Comparison of ENCODE assay signal across 28 cellular contexts in the genomic region with DNA sequence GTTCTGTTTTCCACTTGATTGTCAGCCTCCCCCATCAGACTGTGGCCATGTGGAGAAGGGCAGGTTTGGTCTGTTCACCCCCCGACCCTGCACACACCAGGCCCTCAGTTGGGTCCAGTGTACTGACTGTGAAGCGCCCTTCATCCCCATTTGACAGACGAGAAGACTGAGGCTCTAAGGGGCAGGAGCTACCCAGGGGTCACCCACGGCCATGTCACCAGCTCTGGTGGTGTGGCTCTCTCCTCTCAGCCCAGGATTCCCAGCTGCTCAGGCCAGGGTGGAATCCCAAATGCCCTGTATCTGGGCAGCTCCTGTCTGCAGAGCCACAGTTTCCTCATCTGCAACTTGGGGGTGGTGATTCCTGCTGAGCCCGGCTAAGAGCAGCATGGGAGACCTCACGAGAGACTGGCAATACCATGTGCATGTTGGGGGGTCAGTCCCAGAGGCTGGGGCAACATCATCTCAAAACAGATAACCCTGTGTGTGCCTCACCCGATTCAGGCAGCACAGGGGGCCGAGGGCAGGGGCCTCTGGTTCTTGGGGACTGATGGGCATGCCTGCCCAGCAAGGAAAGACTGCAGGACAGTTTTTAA. TPM values are rescaled to one million over a fixed set of nuclear protein-coding genes. Genes with fewer than 3 reads are reported as not detected.
DNase-seq lines count a peak whose midpoint lies in the region; ATAC-seq and TF ChIP-seq lines count a peak whose summit lies in the region.
"Had no signal": no experiment of that assay in that cellular context is flagged by ENCODE, and none has a peak within 500 bp of the region (broad histone marks: within the 10 kb centered on the region; RNA-seq: fewer than 3 reads in every experiment).

No MANE protein-coding gene starts in this region.

- intact Hi-C loops in ascending aorta (cut with DNase I) (no loop called here), esophagus squamous epithelium (cut with DNase I) (no loop called here), sciatic nerve (cut with DNase I) (no loop called here)

- no peak overlapping the region for H2AFZ ChIP-seq in GM23248
- no peak overlapping the region for H2AFZ ChIP-seq in Karpas-422 (ENCODE audit: low read length)

- H3K27ac ChIP-seq in GM23248 (peak overlapping the region; percentile 24), ascending aorta (peak overlapping the region; percentile 86 to 88), esophagus squamous epithelium (peak overlapping the region; percentile 29 to 88 (median 69)), Karpas-422 (ENCODE audit: low read length) (no peak overlapping the region)
- H3K27ac ChIP-seq: C4-2B, upper lobe of right lung had no signal

- H3K9me3 ChIP-seq in GM23248 (ENCODE audit: low read depth) = no peaks in the 10 kb centered on the region
- H3K9me3 ChIP-seq in ascending aorta = no peaks in the 10 kb centered on the region
- no peaks in the 10 kb centered on the region for H3K9me3 ChIP-seq in esophagus squamous epithelium
- no peaks in the 10 kb centered on the region for H3K9me3 ChIP-seq in Karpas-422 (ENCODE audit: low read length)
- H3K9me3 ChIP-seq: prostate gland, stomach, upper lobe of right lung had no signal

- H3K27ac Mint-ChIP-seq in activated naive CD4-positive, alpha-beta T cell treated with anti-CD3 and anti-CD28 coated beads, Interleukin-2, amount 10 ng/mL, durations not matched to agents 7 days and 5 days = no peak overlapping the region
- H3K27ac Mint-ChIP-seq: activated CD4-positive, alpha-beta T cell treated with anti-CD3 and anti-CD28 coated beads, Interleukin-2, amount 10 ng/mL, durations not matched to agents 24 days and 14 days; activated naive CD8-positive, alpha-beta T cell treated with anti-CD3 and anti-CD28 coated beads, Interleukin-2, amount 50 U/mL, for 24 hours; activated T-cell treated with anti-CD3 and anti-CD28 coated beads, Interleukin-2, amount 50 U/mL, for 24 hours had no signal

- H3K9ac ChIP-seq in GM23248 (peak overlapping the region; percentile 18; the same call in 1 of the 2 replicates), Karpas-422 (ENCODE audit: low read length) (no peak overlapping the region)

- H3K4me2 ChIP-seq in GM23248 (ENCODE audit: unreplicated experiment) (peak overlapping the region; percentile 39), Karpas-422 (ENCODE audit: low read depth, low read length, poor library complexity, severe bottlenecking) (no peak overlapping the region)

- no peak for TF ChIP-seq CTCF in ascending aorta (IDR thresholded peaks at IDR 0.05)
- TF ChIP-seq CTCF in esophagus squamous epithelium (IDR thresholded peaks at IDR 0.05) = no peak

- H3K4me3 Mint-ChIP-seq in activated naive CD4-positive, alpha-beta T cell treated with anti-CD3 and anti-CD28 coated beads, Interleukin-2, amount 10 ng/mL, durations not matched to agents 7 days and 5 days = no peak overlapping the region
- H3K4me3 Mint-ChIP-seq: activated CD4-positive, alpha-beta T cell treated with anti-CD3 and anti-CD28 coated beads, Interleukin-2, amount 10 ng/mL, durations not matched to agents 24 days and 14 days; activated naive CD8-positive, alpha-beta T cell treated with anti-CD3 and anti-CD28 coated beads, Interleukin-2, amount 50 U/mL, for 24 hours; activated T-cell treated with anti-CD3 and anti-CD28 coated beads, Interleukin-2, amount 50 U/mL, for 24 hours had no signal

- CTCF ChIA-PET in activated naive CD4-positive, alpha-beta T cell treated with anti-CD3 and anti-CD28 coated beads, Interleukin-2, amount 10 ng/mL, durations not matched to agents 7 days and 5 days (lab: Charles Lee) = no interaction called here

- H4K20me1 ChIP-seq in GM23248 (ENCODE audit: insufficient read depth) (no peaks in the 10 kb centered on the region), Karpas-422 (ENCODE audit: insufficient read depth, low read depth, low read length) (no peaks in the 10 kb centered on the region; the same call in 1 of the 2 replicates)

- peak; percentile 4 for ATAC-seq in sciatic nerve
- ATAC-seq: activated naive CD8-positive, alpha-beta T cell treated with anti-CD3 and anti-CD28 coated beads, Interleukin-2, amount 50 U/mL, for 24 hours; upper lobe of right lung had no signal

- H3K4me1 Mint-ChIP-seq in activated naive CD4-positive, alpha-beta T cell treated with anti-CD3 and anti-CD28 coated beads, Interleukin-2, amount 10 ng/mL, durations not matched to agents 7 days and 5 days = no peaks in the 10 kb centered on the region
- H3K4me1 Mint-ChIP-seq: activated CD4-positive, alpha-beta T cell treated with anti-CD3 and anti-CD28 coated beads, Interleukin-2, amount 10 ng/mL, durations not matched to agents 24 days and 14 days; activated naive CD8-positive, alpha-beta T cell treated with anti-CD3 and anti-CD28 coated beads, Interleukin-2, amount 50 U/mL, for 24 hours had no signal

- H3K36me3 ChIP-seq in GM23248 (ENCODE audit: low read depth) = 0 out of 2 replicates have a peak, but pooled peaks cover 3% of the 10 kb centered on the region
- no peaks in the 10 kb centered on the region for H3K36me3 ChIP-seq in ascending aorta
- no peaks in the 10 kb centered on the region for H3K36me3 ChIP-seq in esophagus squamous epithelium
- no peaks in the 10 kb centered on the region for H3K36me3 ChIP-seq in Karpas-422 (ENCODE audit: insufficient read depth, low read length)
- H3K36me3 ChIP-seq: prostate gland, stomach, upper lobe of right lung had no signal

- H3K27me3 ChIP-seq in GM23248 (replicated peaks; ENCODE audit: insufficient read depth) (no peaks in the 10 kb centered on the region), ascending aorta (no peaks in the 10 kb centered on the region), esophagus squamous epithelium (no peaks in the 10 kb centered on the region), Karpas-422 (ENCODE audit: low read length) (no peaks in the 10 kb centered on the region)
- H3K27me3 ChIP-seq: stomach, upper lobe of right lung had no signal

- no peaks in the 10 kb centered on the region for H3K9me3 Mint-ChIP-seq in activated naive CD4-positive, alpha-beta T cell treated with anti-CD3 and anti-CD28 coated beads, Interleukin-2, amount 10 ng/mL, durations not matched to agents 7 days and 5 days
- H3K9me3 Mint-ChIP-seq: activated CD4-positive, alpha-beta T cell treated with anti-CD3 and anti-CD28 coated beads, Interleukin-2, amount 10 ng/mL, durations not matched to agents 24 days and 14 days; activated naive CD8-positive, alpha-beta T cell treated with anti-CD3 and anti-CD28 coated beads, Interleukin-2, amount 50 U/mL, for 24 hours; activated T-cell treated with anti-CD3 and anti-CD28 coated beads, Interleukin-2, amount 50 U/mL, for 24 hours had no signal

- H3K9me2 ChIP-seq in GM23248 (ENCODE audit: insufficient read depth) (no peaks in the 10 kb centered on the region), Karpas-422 (replicated peaks; ENCODE audit: insufficient read depth, low read length) (no peaks in the 10 kb centered on the region)

- peaks cover 28% of the 10 kb centered on the region; the same call in 1 of the 2 replicates for H3K79me2 ChIP-seq in GM23248 (ENCODE audit: insufficient read depth)
- no peaks in the 10 kb centered on the region for H3K79me2 ChIP-seq in Karpas-422 (ENCODE audit: low read length)

- in situ Hi-C loops in GM23248 (cut with MboI) = no loop called here

- H3K36me3 Mint-ChIP-seq in activated naive CD4-positive, alpha-beta T cell treated with anti-CD3 and anti-CD28 coated beads, Interleukin-2, amount 10 ng/mL, durations not matched to agents 7 days and 5 days = no peaks in the 10 kb centered on the region

- WGBS in GM23248 (ENCODE audit: low coverage in 1 of 2, low lambda C conversion rate in 2 of 2, missing lambda C conversion rate in 2 of 2), 2 experiments = 84 to 91% methylated on average over 8 of the region's 8 CpGs
- WGBS in esophagus squamous epithelium, 2 donors = 50 to 68% methylated on average over 2 to 4 of the region's 8 CpGs

- DNase-seq in GM23248 (no peak), ascending aorta (ENCODE audit: low spot score in 2 of 2) (no peak), esophagus squamous epithelium (lab: John Stamatoyannopoulos, UW) (no peak), sciatic nerve (ENCODE audit: low spot score) (no peak), Karpas-422 (no peak), NOMO-1 treated with DMSO at 0.1 percent for 48 hours (lab: John Stamatoyannopoulos, UW; ENCODE audit: unreplicated experiment) (no peak), glomerular visceral epithelial cell (ENCODE audit: extremely low spot score) (no peak)
- DNase-seq in activated naive CD4-positive, alpha-beta T cell treated with anti-CD3 and anti-CD28 coated beads, Interleukin-2, amount 10 ng/mL, durations not matched to agents 7 days and 5 days = no peak
- DNase-seq: activated CD4-positive, alpha-beta T cell treated with anti-CD3 and anti-CD28 coated beads, Interleukin-2, amount 10 ng/mL, durations not matched to agents 24 days and 14 days; activated gamma-delta T cell; activated naive CD8-positive, alpha-beta T cell treated with anti-CD3 and anti-CD28 coated beads, Interleukin-2, amount 50 U/mL, for 24 hours; activated T-cell treated with anti-CD3 and anti-CD28 coated beads, Interleukin-2, amount 50 U/mL, for 24 hours; DND-41; foreskin fibroblast; HCEC 1CT; KG1; mesenchymal stem cell; NCI-H1436; NCI-H2107; SHP77; stimulated activated CD8-positive, alpha-beta memory T cell treated with anti-CD3 and anti-CD28 coated beads, Interleukin-4, amount 100 ng/mL, for 48 hours; stomach; SW 1271; T-helper 9 cell; upper lobe of right lung had no signal

- peaks cover 7% of the 10 kb centered on the region for H3K27me3 Mint-ChIP-seq in activated naive CD4-positive, alpha-beta T cell treated with anti-CD3 and anti-CD28 coated beads, Interleukin-2, amount 10 ng/mL, durations not matched to agents 7 days and 5 days
- H3K27me3 Mint-ChIP-seq: activated CD4-positive, alpha-beta T cell treated with anti-CD3 and anti-CD28 coated beads, Interleukin-2, amount 10 ng/mL, durations not matched to agents 24 days and 14 days had no signal

- no peak for TF ChIP-seq POLR2A in esophagus squamous epithelium (IDR thresholded peaks at IDR 0.05)

- H3K4me3 ChIP-seq in GM23248 = no peak overlapping the region
- no peak overlapping the region for H3K4me3 ChIP-seq in ascending aorta
- no peak overlapping the region for H3K4me3 ChIP-seq in esophagus squamous epithelium
- H3K4me3 ChIP-seq in Karpas-422 (ENCODE audit: low read length) = no peak overlapping the region
- H3K4me3 ChIP-seq: prostate gland, skin epidermis, stomach, upper lobe of right lung had no signal

- H3K4me1 ChIP-seq in GM23248 (ENCODE audit: insufficient read depth) (peaks cover 48% of the 10 kb centered on the region), ascending aorta (peaks cover 13 to 56% of the 10 kb centered on the region in 2 donors), esophagus squamous epithelium (peaks cover 14 to 79% (median 32%) of the 10 kb centered on the region in 3 donors), Karpas-422 (ENCODE audit: low read length) (no peaks in the 10 kb centered on the region)
- H3K4me1 ChIP-seq: prostate gland had no signal

- peaks cover 38% of the 10 kb centered on the region for H3F3A ChIP-seq in GM23248 (ENCODE audit: insufficient read depth)

RNA-seq across cellular contexts. Expression of a gene that starts 46.6 kb away (rescaled TPM):
- 24.8 and 25.9 TPM in 2 replicates for total RNA-seq in GM23248 (2014; rRNA removed; shearing (Covaris generic))
- polyA plus RNA-seq in GM23248 (2016; fragmentation: Nextera tagmentation; extraction: Ambion mirVana) = 4.2 and 4.4 TPM in 2 replicates
- total RNA-seq in ascending aorta = 23.0 TPM
- 1 to 10 TPM; 2.0 to 6.9 (median 3.1) TPM for total RNA-seq in esophagus squamous epithelium
- 10.4 TPM for total RNA-seq in sciatic nerve
- total RNA-seq in Karpas-422 (2014; rRNA removed; shearing (Covaris generic); ENCODE audit: low replicate concordance) = 0.07 TPM in 1 of 2 replicates, not detected in the other
